ENCODE assay signal across 1 cellular context in the genomic region with DNA sequence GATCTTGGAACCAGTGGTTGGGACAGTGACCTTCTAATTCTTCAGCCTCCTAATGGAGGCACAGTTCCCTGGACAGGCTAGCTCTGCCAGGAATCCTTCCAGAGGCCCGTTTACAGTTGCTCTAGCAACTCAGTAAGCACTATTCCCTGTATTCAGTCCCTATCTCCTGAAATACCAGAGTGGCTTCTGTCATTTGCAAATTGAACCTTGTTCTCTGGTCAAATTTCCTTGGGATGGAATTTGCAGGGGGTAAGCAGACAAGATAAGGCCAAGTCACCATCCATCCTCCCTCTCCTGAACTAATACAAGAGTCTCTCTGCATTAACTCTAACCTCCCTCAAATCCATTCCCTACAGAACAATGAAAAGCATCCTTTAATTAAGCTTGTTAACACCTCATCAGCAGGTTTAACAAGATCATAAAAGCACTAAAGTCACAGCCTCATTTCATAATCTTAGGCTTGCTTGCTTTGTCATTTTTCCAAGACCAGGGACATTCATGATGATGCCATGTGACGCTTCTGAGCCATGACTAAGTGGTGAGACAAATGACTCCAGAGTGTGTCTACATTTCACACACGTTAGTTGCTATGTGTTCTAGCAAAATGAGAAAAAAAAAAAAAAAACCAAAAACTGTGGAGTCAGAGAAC.
TF ChIP-seq lines count a peak whose summit lies in the region.

No MANE protein-coding gene starts in this region.

TF ChIP-seq in HepG2, 621 proteins besides CTCF, POLR2A, EP300 and RAD21 (continued from another document and continues in another):
- TF ChIP-seq HMGXB3 (CRISPR knock-in tag; IDR thresholded peaks at IDR 0.05; ENCODE audit: borderline replicate concordance) (no peak), ZMYM3 (CRISPR knock-in tag; IDR thresholded peaks at IDR 0.05) (0 out of 2 replicates have a peak, but pooled peaks have one; percentile 21), JDP2 (CRISPR knock-in tag; IDR thresholded peaks at IDR 0.05; ENCODE audit: borderline replicate concordance) (no peak), RARG (CRISPR knock-in tag; IDR thresholded peaks at IDR 0.05; ENCODE audit: low read depth) (no peak), SIX1 (CRISPR knock-in tag; IDR thresholded peaks at IDR 0.05; ENCODE audit: borderline replicate concordance) (0 out of 2 replicates have a peak, but pooled peaks have one; percentile 37), TSC22D2 (CRISPR knock-in tag; IDR thresholded peaks at IDR 0.05; ENCODE audit: borderline replicate concordance) (no peak), PATZ1 (CRISPR knock-in tag; IDR thresholded peaks at IDR 0.05) (peak; percentile 64), ZNF224 (CRISPR knock-in tag; IDR thresholded peaks at IDR 0.05) (no peak), TBL1XR1 (IDR thresholded peaks at IDR 0.05; ENCODE audit: borderline replicate concordance, low read length, partially characterized antibody) (no peak), ZNF761 (CRISPR knock-in tag; conservative IDR thresholded peaks at IDR 0.05) (no peak), RFX3 (CRISPR knock-in tag; IDR thresholded peaks at IDR 0.05) (peak; percentile 44; the same call in 1 of the 2 replicates), ZNF318 (CRISPR knock-in tag; IDR thresholded peaks at IDR 0.05) (no peak), CREB1 (IDR thresholded peaks at IDR 0.05) (0 out of 2 replicates have a peak, but pooled peaks have one; percentile 25), CREB1 (CRISPR knock-in tag; IDR thresholded peaks at IDR 0.05) (0 out of 2 replicates have a peak, but pooled peaks have one; percentile 23), ZNF841 (CRISPR knock-in tag; IDR thresholded peaks at IDR 0.05; ENCODE audit: borderline replicate concordance) (no peak), ZNF136 (CRISPR knock-in tag; IDR thresholded peaks at IDR 0.05; ENCODE audit: low read depth) (0 out of 2 replicates have a peak, but pooled peaks have one; percentile 53), THRA (CRISPR knock-in tag; IDR thresholded peaks at IDR 0.05; ENCODE audit: borderline replicate concordance) (peak; percentile 52; the same call in 1 of the 2 replicates), ZNF788 (CRISPR knock-in tag; IDR thresholded peaks at IDR 0.05; ENCODE audit: borderline replicate concordance) (no peak), ZSCAN22 (CRISPR knock-in tag; IDR thresholded peaks at IDR 0.05) (no peak), SYNCRIP (IDR thresholded peaks at IDR 0.05; ENCODE audit: insufficient read depth, low read depth, low read length) (no peak), ZNF784 (CRISPR knock-in tag; IDR thresholded peaks at IDR 0.05; ENCODE audit: borderline replicate concordance) (0 out of 2 replicates have a peak, but pooled peaks have one; percentile 25)
- TF ChIP-seq, protein P1, sequence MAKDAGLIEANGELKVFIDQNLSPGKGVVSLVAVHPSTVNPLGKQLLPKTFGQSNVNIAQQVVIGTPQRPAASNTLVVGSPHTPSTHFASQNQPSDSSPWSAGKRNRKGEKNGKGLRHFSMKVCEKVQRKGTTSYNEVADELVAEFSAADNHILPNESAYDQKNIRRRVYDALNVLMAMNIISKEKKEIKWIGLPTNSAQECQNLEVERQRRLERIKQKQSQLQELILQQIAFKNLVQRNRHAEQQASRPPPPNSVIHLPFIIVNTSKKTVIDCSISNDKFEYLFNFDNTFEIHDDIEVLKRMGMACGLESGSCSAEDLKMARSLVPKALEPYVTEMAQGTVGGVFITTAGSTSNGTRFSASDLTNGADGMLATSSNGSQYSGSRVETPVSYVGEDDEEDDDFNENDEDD (CRISPR knock-in tag; IDR thresholded peaks at IDR 0.05; ENCODE audit: borderline replicate concordance): no peak
